26 cellular contexts compared by ENCODE assay signal in the genomic region with DNA sequence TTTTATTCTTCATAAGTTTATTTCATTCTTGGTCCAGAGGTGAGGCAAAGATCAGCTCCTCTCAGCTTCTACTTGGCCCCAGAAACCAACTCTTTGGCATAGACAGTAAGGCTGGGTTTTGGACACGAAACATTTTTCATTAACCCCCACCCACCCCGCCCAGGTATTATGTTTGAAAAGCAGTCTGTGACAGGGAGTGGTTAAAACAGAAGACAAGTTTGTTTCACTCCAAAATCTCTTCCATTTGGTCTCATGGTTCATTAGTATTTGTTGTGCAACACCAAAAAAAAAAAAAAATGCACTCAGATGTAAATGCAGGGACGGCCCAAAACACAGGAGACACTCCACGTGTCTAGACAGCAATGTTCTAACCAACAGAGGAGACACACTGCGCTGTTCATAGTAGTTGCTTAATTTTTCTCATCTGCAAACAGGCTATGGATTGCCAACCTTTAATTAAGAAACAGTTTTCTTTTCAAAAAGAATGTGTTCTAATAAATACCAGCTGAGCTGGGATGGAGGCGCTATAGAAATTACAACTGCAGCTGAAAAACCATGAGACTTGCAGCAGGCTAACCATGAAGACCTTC. TPM values are rescaled to one million over a fixed set of nuclear protein-coding genes. Genes with fewer than 3 reads are reported as not detected.
DNase-seq lines count a peak whose midpoint lies in the region; ATAC-seq and TF ChIP-seq lines count a peak whose summit lies in the region.
"Had no signal": no experiment of that assay in that cellular context is flagged by ENCODE, and none has a peak within 500 bp of the region (broad histone marks: within the 10 kb centered on the region; RNA-seq: fewer than 3 reads in every experiment).

No MANE protein-coding gene starts in this region.

- peaks cover 52% of the 10 kb centered on the region for H3K27me3 ChIP-seq in GM23248 (replicated peaks; ENCODE audit: insufficient read depth)
- H3K27me3 ChIP-seq: hepatocyte had no signal

- WGBS in GM23248 (ENCODE audit: low coverage in 1 of 2, low lambda C conversion rate in 2 of 2, missing lambda C conversion rate in 2 of 2), 2 experiments = 2 to 3% methylated on average over 6 of the region's 6 CpGs

- no peaks in the 10 kb centered on the region for H3K9me2 ChIP-seq in GM23248 (ENCODE audit: insufficient read depth)

- no peak overlapping the region for H2AFZ ChIP-seq in GM23248
- H2AFZ ChIP-seq: hepatocyte had no signal

- no peak for ATAC-seq in HG02970 (IDR thresholded peaks at IDR 0.05; ENCODE audit: low FRiP score, unreplicated experiment)
- ATAC-seq in GM21723 (IDR thresholded peaks at IDR 0.05; ENCODE audit: unreplicated experiment) = no peak
- ATAC-seq: activated CD8-positive, alpha-beta memory T cell treated with anti-CD3 and anti-CD28 coated beads, Interleukin-2, amount 10 ng/mL, durations not matched to agents 7 days and 5 days; mucosa of descending colon; SK-N-SH treated with all-trans-retinoic acid at 6 μM for 48 hours had no signal

- H3K9ac ChIP-seq in GM23248 = no peak overlapping the region

- no peak overlapping the region for H3K4me3 ChIP-seq in AG09309 (ENCODE audit: control insufficient read depth, low read depth, low read length)
- H3K4me3 ChIP-seq in GM23248 = no peak overlapping the region
- H3K4me3 ChIP-seq in epithelial cell of esophagus (ENCODE audit: low read length) = no peak overlapping the region
- H3K4me3 ChIP-seq: cardiac muscle cell, hepatocyte, mucosa of descending colon, thoracic aorta had no signal

- TF ChIP-seq CTCF in AG09309 (IDR thresholded peaks at IDR 0.05; ENCODE audit: control insufficient read depth, insufficient read depth, low read depth, low read length, missing control alignments) (no peak), epithelial cell of esophagus (IDR thresholded peaks at IDR 0.05; ENCODE audit: insufficient read depth, low read depth, low read length, missing control alignments) (no peak)

- no peak overlapping the region for H3K4me2 ChIP-seq in GM23248 (ENCODE audit: unreplicated experiment)
- H3K4me2 ChIP-seq: hepatocyte had no signal

- 0 out of 2 replicates have a peak, but pooled peaks cover 8% of the 10 kb centered on the region for H3F3A ChIP-seq in GM23248 (ENCODE audit: insufficient read depth)

- peaks cover 11% of the 10 kb centered on the region; the same call in 1 of the 2 replicates for H3K4me1 ChIP-seq in GM23248 (ENCODE audit: insufficient read depth)

- H3K27ac ChIP-seq in GM23248 = no peak overlapping the region
- H3K27ac ChIP-seq: cardiac muscle cell, hepatocyte, thoracic aorta, VCaP had no signal

- no peaks in the 10 kb centered on the region for H3K79me2 ChIP-seq in GM23248 (ENCODE audit: insufficient read depth)
- H3K79me2 ChIP-seq: hepatocyte had no signal

- in situ Hi-C loops in GM23248 (cut with MboI) = no loop called here

- H3K9me3 ChIP-seq in GM23248 (ENCODE audit: low read depth) = no peaks in the 10 kb centered on the region
- H3K9me3 ChIP-seq: mucosa of descending colon, thoracic aorta had no signal

- DNase-seq in AG09309 (ENCODE audit: low read depth) (peak; percentile 35), GM23248 (peak; percentile 53), epithelial cell of esophagus (ENCODE audit: low read depth) (peak; percentile 48), islet precursor cell (peak; percentile 23), NCI-H1105 (lab: John Stamatoyannopoulos, UW) (no peak), NCI-H2107 (lab: John Stamatoyannopoulos, UW) (no peak)
- DNase-seq: activated CD4-positive, alpha-beta T cell treated with anti-CD3 and anti-CD28 coated beads, Interleukin-2, amount 10 ng/mL, durations not matched to agents 7 days and 5 days; activated CD8-positive, alpha-beta memory T cell treated with anti-CD3 and anti-CD28 coated beads, Interleukin-2, amount 10 ng/mL, durations not matched to agents 7 days and 5 days; activated naive CD4-positive, alpha-beta T cell treated with anti-CD3 and anti-CD28 coated beads for 36 hours; amniotic stem cell; C1 segment of cervical spinal cord; foreskin melanocyte; mucosa of descending colon; NCI-H1694 treated with DMSO at 0.1 percent for 48 hours; NCI-H526 treated with DMSO at 0.1 percent for 48 hours; stimulated activated CD4-positive, alpha-beta T cell treated with anti-CD3 and anti-CD28 coated beads, Interleukin-4, amount 100 ng/mL, for 24 hours; stimulated activated naive CD4-positive, alpha-beta T cell had no signal

- H4K20me1 ChIP-seq in GM23248 (ENCODE audit: insufficient read depth) = no peaks in the 10 kb centered on the region

- H3K36me3 ChIP-seq in GM23248 (ENCODE audit: low read depth) = no peaks in the 10 kb centered on the region
- H3K36me3 ChIP-seq: cardiac muscle cell, thoracic aorta had no signal

RNA-seq across cellular contexts. Expression of gene MMP2, which starts 39.8 kb away (rescaled TPM):
- total RNA-seq in GM23248 (2014; rRNA removed; shearing (Covaris generic)) = 1,212 and 1,299 TPM in 2 replicates
- polyA plus RNA-seq in GM23248 (2016; fragmentation: Nextera tagmentation; extraction: Ambion mirVana) = 1,457 and 1,484 TPM in 2 replicates
- total RNA-seq: activated CD4-positive, alpha-beta T cell treated with anti-CD3 and anti-CD28 coated beads, Interleukin-2, amount 10 ng/mL, durations not matched to agents 7 days and 5 days; activated CD8-positive, alpha-beta memory T cell treated with anti-CD3 and anti-CD28 coated beads, Interleukin-2, amount 10 ng/mL, durations not matched to agents 7 days and 5 days; activated naive CD4-positive, alpha-beta T cell treated with anti-CD3 and anti-CD28 coated beads for 36 hours; T-helper 2 cell treated with Interferon-gamma antibody and Interleukin-4, amounts not matched to agents 100 ng/mL and 5 ng/mL, for 36 hours had no signal
- polyA plus RNA-seq: IgD-negative memory B cell had no signal

Comparison
In these comparisons a context has a peak if more than half of its experiments do, and no peak if none do; other contexts are left out.
1. DNase-seq: peak in AG09309 (single experiment), GM23248 (single experiment), epithelial cell of esophagus (single experiment) and islet precursor cell (single experiment); none in NCI-H1105 (single experiment) and NCI-H2107 (single experiment).